Comparison of ENCODE assay signal across 2 cellular contexts in the genomic region with DNA sequence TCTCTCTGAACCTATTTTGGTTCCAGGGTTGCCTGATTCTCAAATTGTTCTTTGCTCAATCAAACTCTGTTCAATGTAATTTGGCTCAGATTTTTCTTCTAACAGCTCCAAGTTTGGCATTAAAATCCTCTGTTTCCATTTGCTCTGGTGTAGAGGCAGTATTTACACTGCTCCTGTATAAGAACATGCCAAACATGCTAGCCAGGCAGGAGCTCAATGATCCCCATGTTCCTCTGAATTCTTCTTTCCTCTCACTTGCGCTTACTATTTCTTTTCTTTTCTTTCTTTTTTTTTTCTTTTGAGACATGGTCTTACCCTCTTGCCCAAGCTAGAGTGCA.
TF ChIP-seq lines count a peak whose summit lies in the region.

No MANE protein-coding gene starts in this region.

TF ChIP-seq in liver, 16 proteins besides CTCF, POLR2A, EP300 and RAD21:
- peak; percentile 37 to 68 for TF ChIP-seq RXRA (IDR thresholded peaks at IDR 0.05)
- TF ChIP-seq, protein P1, sequence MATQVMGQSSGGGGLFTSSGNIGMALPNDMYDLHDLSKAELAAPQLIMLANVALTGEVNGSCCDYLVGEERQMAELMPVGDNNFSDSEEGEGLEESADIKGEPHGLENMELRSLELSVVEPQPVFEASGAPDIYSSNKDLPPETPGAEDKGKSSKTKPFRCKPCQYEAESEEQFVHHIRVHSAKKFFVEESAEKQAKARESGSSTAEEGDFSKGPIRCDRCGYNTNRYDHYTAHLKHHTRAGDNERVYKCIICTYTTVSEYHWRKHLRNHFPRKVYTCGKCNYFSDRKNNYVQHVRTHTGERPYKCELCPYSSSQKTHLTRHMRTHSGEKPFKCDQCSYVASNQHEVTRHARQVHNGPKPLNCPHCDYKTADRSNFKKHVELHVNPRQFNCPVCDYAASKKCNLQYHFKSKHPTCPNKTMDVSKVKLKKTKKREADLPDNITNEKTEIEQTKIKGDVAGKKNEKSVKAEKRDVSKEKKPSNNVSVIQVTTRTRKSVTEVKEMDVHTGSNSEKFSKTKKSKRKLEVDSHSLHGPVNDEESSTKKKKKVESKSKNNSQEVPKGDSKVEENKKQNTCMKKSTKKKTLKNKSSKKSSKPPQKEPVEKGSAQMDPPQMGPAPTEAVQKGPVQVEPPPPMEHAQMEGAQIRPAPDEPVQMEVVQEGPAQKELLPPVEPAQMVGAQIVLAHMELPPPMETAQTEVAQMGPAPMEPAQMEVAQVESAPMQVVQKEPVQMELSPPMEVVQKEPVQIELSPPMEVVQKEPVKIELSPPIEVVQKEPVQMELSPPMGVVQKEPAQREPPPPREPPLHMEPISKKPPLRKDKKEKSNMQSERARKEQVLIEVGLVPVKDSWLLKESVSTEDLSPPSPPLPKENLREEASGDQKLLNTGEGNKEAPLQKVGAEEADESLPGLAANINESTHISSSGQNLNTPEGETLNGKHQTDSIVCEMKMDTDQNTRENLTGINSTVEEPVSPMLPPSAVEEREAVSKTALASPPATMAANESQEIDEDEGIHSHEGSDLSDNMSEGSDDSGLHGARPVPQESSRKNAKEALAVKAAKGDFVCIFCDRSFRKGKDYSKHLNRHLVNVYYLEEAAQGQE (IDR thresholded peaks at IDR 0.05): peak; percentile 25
- TF ChIP-seq NR2F2 (IDR thresholded peaks at IDR 0.05): no peak
- TF ChIP-seq, protein P2, sequence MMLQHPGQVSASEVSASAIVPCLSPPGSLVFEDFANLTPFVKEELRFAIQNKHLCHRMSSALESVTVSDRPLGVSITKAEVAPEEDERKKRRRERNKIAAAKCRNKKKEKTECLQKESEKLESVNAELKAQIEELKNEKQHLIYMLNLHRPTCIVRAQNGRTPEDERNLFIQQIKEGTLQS (IDR thresholded peaks at IDR 0.05): no peak
- no peak for TF ChIP-seq GABPA (IDR thresholded peaks at IDR 0.05 in 1 of 2, conservative IDR thresholded peaks at IDR 0.05 in 1 of 2)
- TF ChIP-seq HNF4G (IDR thresholded peaks at IDR 0.05): no peak
- TF ChIP-seq YY1 (IDR thresholded peaks at IDR 0.05): peak; percentile 36
- no peak for TF ChIP-seq TAF1 (conservative IDR thresholded peaks at IDR 0.05)
- TF ChIP-seq, protein P3, sequence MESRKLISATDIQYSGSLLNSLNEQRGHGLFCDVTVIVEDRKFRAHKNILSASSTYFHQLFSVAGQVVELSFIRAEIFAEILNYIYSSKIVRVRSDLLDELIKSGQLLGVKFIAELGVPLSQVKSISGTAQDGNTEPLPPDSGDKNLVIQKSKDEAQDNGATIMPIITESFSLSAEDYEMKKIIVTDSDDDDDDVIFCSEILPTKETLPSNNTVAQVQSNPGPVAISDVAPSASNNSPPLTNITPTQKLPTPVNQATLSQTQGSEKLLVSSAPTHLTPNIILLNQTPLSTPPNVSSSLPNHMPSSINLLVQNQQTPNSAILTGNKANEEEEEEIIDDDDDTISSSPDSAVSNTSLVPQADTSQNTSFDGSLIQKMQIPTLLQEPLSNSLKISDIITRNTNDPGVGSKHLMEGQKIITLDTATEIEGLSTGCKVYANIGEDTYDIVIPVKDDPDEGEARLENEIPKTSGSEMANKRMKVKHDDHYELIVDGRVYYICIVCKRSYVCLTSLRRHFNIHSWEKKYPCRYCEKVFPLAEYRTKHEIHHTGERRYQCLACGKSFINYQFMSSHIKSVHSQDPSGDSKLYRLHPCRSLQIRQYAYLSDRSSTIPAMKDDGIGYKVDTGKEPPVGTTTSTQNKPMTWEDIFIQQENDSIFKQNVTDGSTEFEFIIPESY (IDR thresholded peaks at IDR 0.05): peak; percentile 23
- peak in 1 of 2 donors; percentile 59 for TF ChIP-seq HNF4A (conservative IDR thresholded peaks at IDR 0.05)
- peak; percentile 82 for TF ChIP-seq FOXA2 (IDR thresholded peaks at IDR 0.05)
- TF ChIP-seq EGR1 (IDR thresholded peaks at IDR 0.05; ENCODE audit: low read depth in 2 of 2): peak in 1 of 2 donors; percentile 44
- peak; percentile 48 for TF ChIP-seq SP1 (IDR thresholded peaks at IDR 0.05)
- TF ChIP-seq, protein P4, sequence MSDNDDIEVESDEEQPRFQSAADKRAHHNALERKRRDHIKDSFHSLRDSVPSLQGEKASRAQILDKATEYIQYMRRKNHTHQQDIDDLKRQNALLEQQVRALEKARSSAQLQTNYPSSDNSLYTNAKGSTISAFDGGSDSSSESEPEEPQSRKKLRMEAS (IDR thresholded peaks at IDR 0.05): peak; percentile 19
- TF ChIP-seq FOXA1 (IDR thresholded peaks at IDR 0.05): peak; percentile 68
- no peak for TF ChIP-seq JUND (IDR thresholded peaks at IDR 0.05)

TF ChIP-seq in HepG2, 621 proteins besides CTCF, POLR2A, EP300 and RAD21:
- TF ChIP-seq CHD4 (IDR thresholded peaks at IDR 0.05; ENCODE audit: borderline replicate concordance, low read length) (no peak), JARID2 (CRISPR knock-in tag; IDR thresholded peaks at IDR 0.05; ENCODE audit: insufficient replicate concordance) (no peak), NKX3-1 (CRISPR knock-in tag; IDR thresholded peaks at IDR 0.05) (no peak), ZFYVE20 (CRISPR knock-in tag; IDR thresholded peaks at IDR 0.05; ENCODE audit: borderline replicate concordance, low read depth) (no peak), ZBTB21 (CRISPR knock-in tag; IDR thresholded peaks at IDR 0.05) (no peak), YEATS2 (CRISPR knock-in tag; IDR thresholded peaks at IDR 0.05; ENCODE audit: borderline replicate concordance) (no peak), ZNF331 (CRISPR knock-in tag; IDR thresholded peaks at IDR 0.05) (no peak), ZNF264 (CRISPR knock-in tag; IDR thresholded peaks at IDR 0.05) (no peak)
- TF ChIP-seq, protein P5, sequence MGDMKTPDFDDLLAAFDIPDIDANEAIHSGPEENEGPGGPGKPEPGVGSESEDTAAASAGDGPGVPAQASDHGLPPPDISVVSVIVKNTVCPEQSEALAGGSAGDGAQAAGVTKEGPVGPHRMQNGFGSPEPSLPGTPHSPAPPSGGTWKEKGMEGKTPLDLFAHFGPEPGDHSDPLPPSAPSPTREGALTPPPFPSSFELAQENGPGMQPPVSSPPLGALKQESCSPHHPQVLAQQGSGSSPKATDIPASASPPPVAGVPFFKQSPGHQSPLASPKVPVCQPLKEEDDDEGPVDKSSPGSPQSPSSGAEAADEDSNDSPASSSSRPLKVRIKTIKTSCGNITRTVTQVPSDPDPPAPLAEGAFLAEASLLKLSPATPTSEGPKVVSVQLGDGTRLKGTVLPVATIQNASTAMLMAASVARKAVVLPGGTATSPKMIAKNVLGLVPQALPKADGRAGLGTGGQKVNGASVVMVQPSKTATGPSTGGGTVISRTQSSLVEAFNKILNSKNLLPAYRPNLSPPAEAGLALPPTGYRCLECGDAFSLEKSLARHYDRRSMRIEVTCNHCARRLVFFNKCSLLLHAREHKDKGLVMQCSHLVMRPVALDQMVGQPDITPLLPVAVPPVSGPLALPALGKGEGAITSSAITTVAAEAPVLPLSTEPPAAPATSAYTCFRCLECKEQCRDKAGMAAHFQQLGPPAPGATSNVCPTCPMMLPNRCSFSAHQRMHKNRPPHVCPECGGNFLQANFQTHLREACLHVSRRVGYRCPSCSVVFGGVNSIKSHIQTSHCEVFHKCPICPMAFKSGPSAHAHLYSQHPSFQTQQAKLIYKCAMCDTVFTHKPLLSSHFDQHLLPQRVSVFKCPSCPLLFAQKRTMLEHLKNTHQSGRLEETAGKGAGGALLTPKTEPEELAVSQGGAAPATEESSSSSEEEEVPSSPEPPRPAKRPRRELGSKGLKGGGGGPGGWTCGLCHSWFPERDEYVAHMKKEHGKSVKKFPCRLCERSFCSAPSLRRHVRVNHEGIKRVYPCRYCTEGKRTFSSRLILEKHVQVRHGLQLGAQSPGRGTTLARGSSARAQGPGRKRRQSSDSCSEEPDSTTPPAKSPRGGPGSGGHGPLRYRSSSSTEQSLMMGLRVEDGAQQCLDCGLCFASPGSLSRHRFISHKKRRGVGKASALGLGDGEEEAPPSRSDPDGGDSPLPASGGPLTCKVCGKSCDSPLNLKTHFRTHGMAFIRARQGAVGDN (CRISPR knock-in tag; IDR thresholded peaks at IDR 0.05): no peak
- TF ChIP-seq, protein P6, sequence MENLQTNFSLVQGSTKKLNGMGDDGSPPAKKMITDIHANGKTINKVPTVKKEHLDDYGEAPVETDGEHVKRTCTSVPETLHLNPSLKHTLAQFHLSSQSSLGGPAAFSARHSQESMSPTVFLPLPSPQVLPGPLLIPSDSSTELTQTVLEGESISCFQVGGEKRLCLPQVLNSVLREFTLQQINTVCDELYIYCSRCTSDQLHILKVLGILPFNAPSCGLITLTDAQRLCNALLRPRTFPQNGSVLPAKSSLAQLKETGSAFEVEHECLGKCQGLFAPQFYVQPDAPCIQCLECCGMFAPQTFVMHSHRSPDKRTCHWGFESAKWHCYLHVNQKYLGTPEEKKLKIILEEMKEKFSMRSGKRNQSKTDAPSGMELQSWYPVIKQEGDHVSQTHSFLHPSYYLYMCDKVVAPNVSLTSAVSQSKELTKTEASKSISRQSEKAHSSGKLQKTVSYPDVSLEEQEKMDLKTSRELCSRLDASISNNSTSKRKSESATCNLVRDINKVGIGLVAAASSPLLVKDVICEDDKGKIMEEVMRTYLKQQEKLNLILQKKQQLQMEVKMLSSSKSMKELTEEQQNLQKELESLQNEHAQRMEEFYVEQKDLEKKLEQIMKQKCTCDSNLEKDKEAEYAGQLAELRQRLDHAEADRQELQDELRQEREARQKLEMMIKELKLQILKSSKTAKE (CRISPR knock-in tag; IDR thresholded peaks at IDR 0.05; ENCODE audit: borderline replicate concordance): no peak
- TF ChIP-seq, protein P7, sequence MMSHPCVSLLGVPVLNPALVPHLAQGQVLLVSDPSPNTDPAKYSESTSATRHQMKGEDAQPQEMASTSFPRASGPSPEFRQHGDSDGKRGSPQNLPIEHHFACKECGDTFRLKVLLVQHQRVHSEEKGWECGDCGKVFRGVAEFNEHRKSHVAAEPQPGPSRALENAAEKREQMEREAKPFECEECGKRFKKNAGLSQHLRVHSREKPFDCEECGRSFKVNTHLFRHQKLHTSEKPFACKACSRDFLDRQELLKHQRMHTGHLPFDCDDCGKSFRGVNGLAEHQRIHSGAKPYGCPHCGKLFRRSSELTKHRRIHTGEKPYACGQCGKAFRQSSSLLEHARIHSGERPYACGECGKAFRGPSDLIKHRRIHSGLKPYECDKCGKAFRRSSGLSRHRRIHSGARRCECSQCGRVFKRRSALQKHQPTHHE (CRISPR knock-in tag; IDR thresholded peaks at IDR 0.05; ENCODE audit: borderline replicate concordance): no peak
